ENCODE assay signal across 22 cellular contexts in genomic region chr4:124534133-124534532, GRCh38.
"Had no signal": no experiment of that assay in that cellular context is flagged by ENCODE, and none has a peak within 500 bp of the region (broad histone marks: within the 10 kb centered on the region; RNA-seq: fewer than 3 reads in every experiment).

No MANE protein-coding gene starts in this region.

- DNase-seq: dermis blood vessel endothelial cell; dorsolateral prefrontal cortex; effector CD4-positive, alpha-beta T cell; effector memory CD4-positive, alpha-beta T cell; esophagus squamous epithelium; foreskin fibroblast; foreskin melanocyte; gastrocnemius medialis; glutamatergic neuron; head of caudate nucleus; heart right ventricle; hippocampal formation; left cardiac atrium; left lung; left ventricle myocardium superior; lower lobe of right lung; mesenchymal stem cell; mucosa of descending colon had no signal

- ATAC-seq: esophagus mucosa, gastrocnemius medialis, heart right ventricle, left cardiac atrium, left lung, left ventricle myocardium superior, lower lobe of right lung, mucosa of descending colon had no signal

- H3K4me1 ChIP-seq: esophagus squamous epithelium, gastrocnemius medialis, heart right ventricle, left lung, lower lobe of right lung had no signal

- H3K9me3 Mint-ChIP-seq: mesothelial cell of epicardium had no signal

- H3K4me3 Mint-ChIP-seq: mesothelial cell of epicardium had no signal

- H3K36me3 ChIP-seq: esophagus squamous epithelium, gastrocnemius medialis, heart right ventricle, left lung, lower lobe of right lung had no signal

- H3K9me3 ChIP-seq: esophagus squamous epithelium, gastrocnemius medialis, heart right ventricle, left lung, lower lobe of right lung, mucosa of descending colon had no signal

- H3K27ac ChIP-seq: coronary artery, dorsolateral prefrontal cortex, epithelial cell of prostate, esophagus squamous epithelium, gastrocnemius medialis, heart right ventricle, left lung, lower lobe of right lung had no signal

- H3K27me3 ChIP-seq: dorsolateral prefrontal cortex, esophagus squamous epithelium, gastrocnemius medialis, heart right ventricle, left lung had no signal

- H3K4me3 ChIP-seq: coronary artery, dorsolateral prefrontal cortex, esophagus squamous epithelium, gastrocnemius medialis, heart right ventricle, left lung, lower lobe of right lung, mucosa of descending colon had no signal

- H3K27ac Mint-ChIP-seq: mesothelial cell of epicardium had no signal

- H3K36me3 Mint-ChIP-seq: mesothelial cell of epicardium had no signal
